2 cellular contexts compared by ENCODE assay signal in genomic region chr9:136807281-136808074, GRCh38.
TF ChIP-seq lines count a peak whose summit lies in the region.

RABL6 (plus strand) TSS chr9:136807948; CDS start chr9:136808197, 249 bp downstream.

TF ChIP-seq in HEK293, 187 proteins besides CTCF, POLR2A, EP300 and RAD21 (continued from another document and continues in another):
- TF ChIP-seq ZNF223 (tag by site-specific recombination; IDR thresholded peaks at IDR 0.05) (0 out of 2 replicates have a peak, but pooled peaks have one; percentile 29), ZNF175 (tag by site-specific recombination; IDR thresholded peaks at IDR 0.05) (no peak), PATZ1 (tag by site-specific recombination; IDR thresholded peaks at IDR 0.05) (peak; percentile 60), ZNF624 (tag by site-specific recombination; IDR thresholded peaks at IDR 0.05) (no peak), ZBTB17 (tag by site-specific recombination; IDR thresholded peaks at IDR 0.05) (no peak), HOXD13 (CRISPR knock-in tag; IDR thresholded peaks at IDR 0.05; ENCODE audit: borderline replicate concordance) (no peak), YY1 (tag by site-specific recombination; IDR thresholded peaks at IDR 0.05) (no peak), ZNF596 (tag by site-specific recombination; IDR thresholded peaks at IDR 0.05) (no peak), ZNF16 (tag by site-specific recombination; IDR thresholded peaks at IDR 0.05; ENCODE audit: low read depth) (no peak), ZBTB6 (tag by site-specific recombination; IDR thresholded peaks at IDR 0.05) (no peak), ZNF785 (tag by site-specific recombination; IDR thresholded peaks at IDR 0.05) (no peak), ZNF24 (tag by site-specific recombination; IDR thresholded peaks at IDR 0.05) (no peak), GLI2 (tag by site-specific recombination; IDR thresholded peaks at IDR 0.05; ENCODE audit: borderline replicate concordance, low read depth) (no peak), ZNF112 (tag by site-specific recombination; IDR thresholded peaks at IDR 0.05) (no peak), ZFP3 (tag by site-specific recombination; IDR thresholded peaks at IDR 0.05; ENCODE audit: low read depth) (no peak), ZNF335 (tag by site-specific recombination; conservative IDR thresholded peaks at IDR 0.05) (peak; percentile 72), ZNF791 (tag by site-specific recombination; IDR thresholded peaks at IDR 0.05) (no peak), ZFP69B (tag by site-specific recombination; IDR thresholded peaks at IDR 0.05) (0 out of 2 replicates have a peak, but pooled peaks have one; percentile 17), ZNF830 (tag by site-specific recombination; IDR thresholded peaks at IDR 0.05; ENCODE audit: low read depth) (no peak), ZNF580 (tag by site-specific recombination; IDR thresholded peaks at IDR 0.05) (no peak), KLF10 (tag by site-specific recombination; IDR thresholded peaks at IDR 0.05) (no peak), ZNF707 (tag by site-specific recombination; IDR thresholded peaks at IDR 0.05) (no peak), ZNF558 (tag by site-specific recombination; IDR thresholded peaks at IDR 0.05) (no peak), ZNF549 (tag by site-specific recombination; IDR thresholded peaks at IDR 0.05) (no peak), ZNF248 (tag by site-specific recombination; IDR thresholded peaks at IDR 0.05) (no peak), ZNF140 (tag by site-specific recombination; IDR thresholded peaks at IDR 0.05) (no peak), PRDM10 (tag by site-specific recombination; IDR thresholded peaks at IDR 0.05) (peak; percentile 43; the same call in 1 of the 2 replicates)

TF ChIP-seq in K562, 482 proteins besides CTCF, POLR2A, EP300 and RAD21 (continued from another document and continues in another):
- no peak for TF ChIP-seq ZBTB11 (CRISPR knock-in tag; IDR thresholded peaks at IDR 0.05)
- no peak for TF ChIP-seq KDM1A (IDR thresholded peaks at IDR 0.05)
- TF ChIP-seq POLR2AphosphoS2 (IDR thresholded peaks at IDR 0.05; ENCODE audit: low read length) = no peak; the same call in 1 of the 2 replicates
- TF ChIP-seq NR0B1 (IDR thresholded peaks at IDR 0.05; ENCODE audit: partially characterized antibody) = no peak
- TF ChIP-seq RCOR1 (IDR thresholded peaks at IDR 0.05; ENCODE audit: borderline replicate concordance in 1 of 2, low read depth in 2 of 2, low read length in 2 of 2) = no peak
- no peak for TF ChIP-seq U2AF1 (optimal IDR thresholded peaks at IDR 0.05; ENCODE audit: low read depth, low read length)
- peak; percentile 97 for TF ChIP-seq TAF1 (IDR thresholded peaks at IDR 0.05; ENCODE audit: control insufficient read depth, extremely low read depth, insufficient read depth, low read length, severe bottlenecking)
- no peak for TF ChIP-seq ERF (CRISPR knock-in tag; IDR thresholded peaks at IDR 0.05)
- TF ChIP-seq ARHGAP35 (IDR thresholded peaks at IDR 0.05; ENCODE audit: partially characterized antibody) = no peak
- no peak for TF ChIP-seq ATF4 (CRISPR knock-in tag; IDR thresholded peaks at IDR 0.05)
- no peak for TF ChIP-seq CREB3 (tag; conservative IDR thresholded peaks at IDR 0.05; ENCODE audit: low read depth)
- no peak for TF ChIP-seq MYBL2 (IDR thresholded peaks at IDR 0.05; ENCODE audit: low read depth)
- no peak for TF ChIP-seq MYBL2 (CRISPR knock-in tag; IDR thresholded peaks at IDR 0.05; ENCODE audit: borderline replicate concordance)
- TF ChIP-seq PHF20 (IDR thresholded peaks at IDR 0.05; ENCODE audit: partially characterized antibody) = peak; percentile 62
- no peak for TF ChIP-seq ZNF398 (CRISPR knock-in tag; IDR thresholded peaks at IDR 0.05)
- TF ChIP-seq MLX (CRISPR knock-in tag; conservative IDR thresholded peaks at IDR 0.05) = no peak
- no peak for TF ChIP-seq ZNF699 (CRISPR knock-in tag; IDR thresholded peaks at IDR 0.05; ENCODE audit: insufficient replicate concordance)
- TF ChIP-seq NFYB (IDR thresholded peaks at IDR 0.05; ENCODE audit: extremely low read depth, insufficient read length) = no peak
- TF ChIP-seq ZNF830 (CRISPR knock-in tag; IDR thresholded peaks at IDR 0.05) = no peak
- TF ChIP-seq ZNF589 (CRISPR knock-in tag; IDR thresholded peaks at IDR 0.05; ENCODE audit: low read depth) = no peak
- TF ChIP-seq MEIS2 (IDR thresholded peaks at IDR 0.05; ENCODE audit: partially characterized antibody) = peak; percentile 77
- TF ChIP-seq RBM25 (IDR thresholded peaks at IDR 0.05; ENCODE audit: low read depth, low read length, severe bottlenecking) = no peak
- TF ChIP-seq ZNF76 (CRISPR knock-in tag; IDR thresholded peaks at IDR 0.05; ENCODE audit: borderline replicate concordance) = 0 out of 2 replicates have a peak, but pooled peaks have one; percentile 33
- TF ChIP-seq TCF7L2 (IDR thresholded peaks at IDR 0.05; ENCODE audit: low read depth, low read length) = no peak
- TF ChIP-seq CBX5 (IDR thresholded peaks at IDR 0.05; ENCODE audit: borderline replicate concordance, low read depth) = no peak
- peak; percentile 81 for TF ChIP-seq POU5F1 (IDR thresholded peaks at IDR 0.05; ENCODE audit: borderline replicate concordance, low read depth, low read length, partially characterized antibody)
- TF ChIP-seq PATZ1 (CRISPR knock-in tag; IDR thresholded peaks at IDR 0.05; ENCODE audit: borderline replicate concordance) = no peak
- TF ChIP-seq NFIC (IDR thresholded peaks at IDR 0.05) = 0 out of 2 replicates have a peak, but pooled peaks have one; percentile 23
- TF ChIP-seq ZBTB43 (CRISPR knock-in tag; IDR thresholded peaks at IDR 0.05) = no peak
- no peak for TF ChIP-seq LARP7 (IDR thresholded peaks at IDR 0.05)
- no peak for TF ChIP-seq SAP30 (IDR thresholded peaks at IDR 0.05; ENCODE audit: borderline replicate concordance, insufficient read depth, low read depth, low read length, poor library complexity, severe bottlenecking)
- TF ChIP-seq BRCA1 (IDR thresholded peaks at IDR 0.05) = no peak
- no peak for TF ChIP-seq BRCA1 (CRISPR knock-in tag; IDR thresholded peaks at IDR 0.05)
- TF ChIP-seq ZKSCAN8 (CRISPR knock-in tag; IDR thresholded peaks at IDR 0.05) = no peak
- TF ChIP-seq RFX7 (CRISPR knock-in tag; IDR thresholded peaks at IDR 0.05) = no peak
- peak; percentile 41; the same call in 1 of the 2 replicates for TF ChIP-seq CREB1 (IDR thresholded peaks at IDR 0.05)
- peak; percentile 53; the same call in 1 of the 2 replicates for TF ChIP-seq CREB1 (CRISPR knock-in tag; IDR thresholded peaks at IDR 0.05)
